ENCODE assay signal across 8 cellular contexts in the genomic region with DNA sequence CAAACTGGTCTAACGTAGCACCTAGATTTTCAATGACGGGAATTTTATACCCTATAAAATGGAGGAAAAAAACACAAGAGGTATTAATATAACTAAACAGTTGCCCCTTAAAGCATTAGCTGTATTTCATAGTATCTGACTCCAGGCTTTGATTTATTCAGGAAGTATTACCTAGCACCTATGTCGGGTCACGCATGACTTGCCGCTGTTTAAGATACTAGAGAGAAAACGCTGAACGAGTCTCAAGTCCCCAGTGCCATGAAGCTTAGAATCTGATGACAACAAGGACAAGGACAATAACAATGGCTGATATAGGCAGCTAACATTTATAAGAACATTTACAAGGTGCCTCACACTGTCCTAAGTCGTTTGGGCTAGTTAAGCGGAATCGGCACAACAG. TPM values are rescaled to one million over a fixed set of nuclear protein-coding genes. Genes with fewer than 3 reads are reported as not detected.
A peak's percentile ranks its signal among the peaks of the same experiment; 100 is the strongest.
DNase-seq lines count a peak whose midpoint lies in the region; ATAC-seq and TF ChIP-seq lines count a peak whose summit lies in the region.

No MANE protein-coding gene starts in this region.

- ATAC-seq in HG02970 (IDR thresholded peaks at IDR 0.05; ENCODE audit: low FRiP score, unreplicated experiment), result no peak

- H3K4me2 ChIP-seq in smooth muscle cell, result peak overlapping the region; percentile 93

- peaks cover 40% of the 10 kb centered on the region for H3K4me1 Mint-ChIP-seq in T-helper 1 cell treated with Interleukin-12 subunit alpha and Interleukin-12 subunit beta and Interleukin-4 antibody, amounts not matched to agents 30 μg/mL and 1 μg/mL, for 36 hours (ENCODE audit: low read depth)

- no peaks in the 10 kb centered on the region for H3F3A ChIP-seq in smooth muscle cell (ENCODE audit: low read depth)

- peaks cover 19% of the 10 kb centered on the region for H3K4me1 ChIP-seq in smooth muscle cell (ENCODE audit: low read depth)

- H3K4me3 Mint-ChIP-seq in T-helper 1 cell treated with Interleukin-12 subunit alpha and Interleukin-12 subunit beta and Interleukin-4 antibody, amounts not matched to agents 30 μg/mL and 1 μg/mL, for 36 hours, result peak overlapping the region; percentile 98

- peaks cover 39% of the 10 kb centered on the region for H3K36me3 Mint-ChIP-seq in T-helper 1 cell treated with Interleukin-12 subunit alpha and Interleukin-12 subunit beta and Interleukin-4 antibody, amounts not matched to agents 30 μg/mL and 1 μg/mL, for 36 hours (ENCODE audit: low read depth)

- TF ChIP-seq CTCF in fibroblast of mammary gland (conservative IDR thresholded peaks at IDR 0.05; ENCODE audit: control insufficient read depth, insufficient read depth, low read depth, low read length), result no peak
- no peak for TF ChIP-seq CTCF in smooth muscle cell (IDR thresholded peaks at IDR 0.05; ENCODE audit: borderline replicate concordance, insufficient read depth, poor library complexity, severe bottlenecking)

- H4K20me1 ChIP-seq in smooth muscle cell (ENCODE audit: low read depth), result peaks cover 61% of the 10 kb centered on the region

- peak overlapping the region; percentile 95 for H3K27ac Mint-ChIP-seq in T-helper 1 cell treated with Interleukin-12 subunit alpha and Interleukin-12 subunit beta and Interleukin-4 antibody, amounts not matched to agents 30 μg/mL and 1 μg/mL, for 36 hours

- peaks cover 66% of the 10 kb centered on the region for H3K79me2 ChIP-seq in smooth muscle cell (ENCODE audit: low read depth)

- WGBS in smooth muscle cell (ENCODE audit: low lambda C conversion rate), result 85% methylated on average over 10 of the region's 10 CpGs

- H3K9ac ChIP-seq in SK-N-MC (ENCODE audit: insufficient read length) (peak overlapping the region; percentile 98), smooth muscle cell (ENCODE audit: low read depth) (peak overlapping the region; percentile 87)

- H3K27ac ChIP-seq in SK-N-MC (no peak overlapping the region), smooth muscle cell (ENCODE audit: low read depth) (no peak overlapping the region)

- H3K9me3 ChIP-seq in SK-N-MC (ENCODE audit: low read depth, low read length) (no peaks in the 10 kb centered on the region), smooth muscle cell (replicated peaks; ENCODE audit: low read depth) (no peaks in the 10 kb centered on the region)

- no peaks in the 10 kb centered on the region for H3K27me3 Mint-ChIP-seq in T-helper 1 cell treated with Interleukin-12 subunit alpha and Interleukin-12 subunit beta and Interleukin-4 antibody, amounts not matched to agents 30 μg/mL and 1 μg/mL, for 36 hours (ENCODE audit: low read depth)

- H3K4me3 ChIP-seq in SK-N-MC (peak overlapping the region; percentile 96), fibroblast of mammary gland (ENCODE audit: control insufficient read depth, low read depth, low read length) (peak overlapping the region; percentile 79), smooth muscle cell (peak overlapping the region; percentile 82)

- H3K9me3 Mint-ChIP-seq in T-helper 1 cell treated with Interleukin-12 subunit alpha and Interleukin-12 subunit beta and Interleukin-4 antibody, amounts not matched to agents 30 μg/mL and 1 μg/mL, for 36 hours, result no peaks in the 10 kb centered on the region

- DNase-seq in T-helper 1 cell, result no peak
- DNase-seq in SK-N-MC (ENCODE audit: low read depth, low spot score), result no peak
- peak; percentile 13 for DNase-seq in fibroblast of mammary gland (ENCODE audit: low read depth)
- no peak for DNase-seq in smooth muscle cell (lab: John Stamatoyannopoulos, UW; ENCODE audit: unreplicated experiment)
- DNase-seq in stimulated activated CD4-positive, alpha-beta T cell treated with anti-CD3 and anti-CD28 coated beads, Interleukin-2, amount 100 ng/mL, for 48 hours, result no peak
- no peak for DNase-seq in OCI-M2 (lab: John Stamatoyannopoulos, UW; ENCODE audit: unreplicated experiment)

- H3K36me3 ChIP-seq in SK-N-MC (ENCODE audit: insufficient read depth, low read length), result peaks cover 43% of the 10 kb centered on the region
- H3K36me3 ChIP-seq in smooth muscle cell (ENCODE audit: low read depth), result peaks cover 3% of the 10 kb centered on the region

- no peaks in the 10 kb centered on the region for H3K27me3 ChIP-seq in smooth muscle cell (ENCODE audit: low read depth)

- H2AFZ ChIP-seq in smooth muscle cell (ENCODE audit: low read depth), result no peak overlapping the region

RNA-seq across cellular contexts. Expression of a gene that starts 1.9 kb away (rescaled TPM):
- total RNA-seq in smooth muscle cell, result 24.0 and 47.1 TPM in 2 replicates
- polyA plus RNA-seq in smooth muscle cell, result 96.9 and 99.0 TPM in 2 replicates

RNA-seq across cellular contexts. Expression of a gene that starts 15.8 kb away (rescaled TPM):
- 108 and 114 TPM in 2 replicates for total RNA-seq in smooth muscle cell
- polyA plus RNA-seq in smooth muscle cell, result 130 and 142 TPM in 2 replicates

RNA-seq across cellular contexts. Expression of a gene that starts 41.3 kb away (rescaled TPM):
- 123 and 155 TPM in 2 replicates for total RNA-seq in smooth muscle cell
- polyA plus RNA-seq in smooth muscle cell, result 71.8 and 106 TPM in 2 replicates
